ENCODE assay signal across 15 cellular contexts in the genomic region with DNA sequence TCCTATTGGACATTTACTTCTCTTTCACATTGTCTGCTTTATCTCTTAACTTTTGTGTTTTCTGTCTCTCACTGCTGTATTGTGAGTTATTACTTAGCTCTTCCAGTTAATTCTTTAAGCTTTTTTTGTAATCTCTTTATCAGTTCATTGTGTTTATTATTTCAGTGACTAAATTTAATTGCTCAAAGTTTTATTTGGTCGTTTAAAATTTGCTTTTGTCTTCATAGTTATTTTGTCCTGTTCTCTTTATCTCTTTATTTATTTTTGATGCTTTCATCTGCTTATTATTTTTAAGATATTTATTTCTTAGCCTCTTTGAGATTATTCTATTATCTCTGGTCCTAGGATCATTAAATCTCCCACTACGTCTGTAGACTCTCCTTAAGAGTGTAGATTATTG.
A peak's percentile ranks its signal among the peaks of the same experiment; 100 is the strongest.
DNase-seq lines count a peak whose midpoint lies in the region; ATAC-seq, FAIRE-seq and TF ChIP-seq lines count a peak whose summit lies in the region.
"Had no signal": no experiment of that assay in that cellular context is flagged by ENCODE, and none has a peak within 500 bp of the region (broad histone marks: within the 10 kb centered on the region; RNA-seq: fewer than 3 reads in every experiment).

No MANE protein-coding gene starts in this region.

- H3K36me3 Mint-ChIP-seq in activated CD8-positive, alpha-beta T cell treated with anti-CD3 and anti-CD28 coated beads for 36 hours (ENCODE audit: low read depth): no peaks in the 10 kb centered on the region
- H3K36me3 Mint-ChIP-seq in stimulated activated effector memory CD8-positive, alpha-beta T cell treated with anti-CD3 and anti-CD28 coated beads, Interleukin-12 subunit alpha, Interleukin-12 subunit beta, amount 100 ng/mL, for 72 hours: no peaks in the 10 kb centered on the region

- no peaks in the 10 kb centered on the region for H3K36me3 ChIP-seq in thyroid gland

- H3K4me1 Mint-ChIP-seq in activated CD8-positive, alpha-beta T cell treated with anti-CD3 and anti-CD28 coated beads for 36 hours (ENCODE audit: low read depth): peaks cover 3% of the 10 kb centered on the region
- H3K4me1 Mint-ChIP-seq in stimulated activated effector memory CD8-positive, alpha-beta T cell treated with anti-CD3 and anti-CD28 coated beads, Interleukin-12 subunit alpha, Interleukin-12 subunit beta, amount 100 ng/mL, for 72 hours: peaks cover 6% of the 10 kb centered on the region
- H3K4me1 Mint-ChIP-seq: CD4-positive, alpha-beta memory T cell had no signal

- peak overlapping the region; percentile 86 to 97 (median 93) for H3K27ac ChIP-seq in thyroid gland

- no peaks in the 10 kb centered on the region for H3K9me3 ChIP-seq in thyroid gland

- TF ChIP-seq CTCF in D721Med (IDR thresholded peaks at IDR 0.05; ENCODE audit: insufficient read depth, missing control alignments) (no peak), thyroid gland (IDR thresholded peaks at IDR 0.05) (no peak)
- no peak for TF ChIP-seq CTCF in activated CD8-positive, alpha-beta T cell treated with anti-CD3 and anti-CD28 coated beads for 36 hours (IDR thresholded peaks at IDR 0.05)

- peaks cover 29 to 34% of the 10 kb centered on the region in 2 donors for H3K4me1 ChIP-seq in thyroid gland

- ATAC-seq in activated CD8-positive, alpha-beta T cell treated with anti-CD3 and anti-CD28 coated beads for 36 hours: no peak
- ATAC-seq in stimulated activated effector memory CD8-positive, alpha-beta T cell treated with anti-CD3 and anti-CD28 coated beads, Interleukin-12 subunit alpha, Interleukin-12 subunit beta, amount 100 ng/mL, for 72 hours: no peak

- FAIRE-seq in D721Med (lab: Jason Lieb, UNC) (peak; percentile 100), endometrium (lab: Jason Lieb, UNC) (peak; percentile 98)
- FAIRE-seq: GM19239 had no signal

- H3K9me3 Mint-ChIP-seq in activated CD8-positive, alpha-beta T cell treated with anti-CD3 and anti-CD28 coated beads for 36 hours: no peaks in the 10 kb centered on the region
- no peaks in the 10 kb centered on the region for H3K9me3 Mint-ChIP-seq in stimulated activated effector memory CD8-positive, alpha-beta T cell treated with anti-CD3 and anti-CD28 coated beads, Interleukin-12 subunit alpha, Interleukin-12 subunit beta, amount 100 ng/mL, for 72 hours
- H3K9me3 Mint-ChIP-seq: CD4-positive, alpha-beta memory T cell; H9 had no signal

- H3K4me3 ChIP-seq in thyroid gland (replicated peaks in 1 of 3): no peak overlapping the region

- no peaks in the 10 kb centered on the region for H3K27me3 Mint-ChIP-seq in activated CD8-positive, alpha-beta T cell treated with anti-CD3 and anti-CD28 coated beads for 36 hours
- H3K27me3 Mint-ChIP-seq: CD4-positive, alpha-beta memory T cell had no signal

- no peak for TF ChIP-seq POLR2A in thyroid gland (IDR thresholded peaks at IDR 0.05)

- no peak overlapping the region for H3K27ac Mint-ChIP-seq in activated CD8-positive, alpha-beta T cell treated with anti-CD3 and anti-CD28 coated beads for 36 hours
- no peak overlapping the region for H3K27ac Mint-ChIP-seq in stimulated activated effector memory CD8-positive, alpha-beta T cell treated with anti-CD3 and anti-CD28 coated beads, Interleukin-12 subunit alpha, Interleukin-12 subunit beta, amount 100 ng/mL, for 72 hours
- H3K27ac Mint-ChIP-seq: CD4-positive, alpha-beta memory T cell had no signal

- DNase-seq in D721Med (ENCODE audit: insufficient read length, low spot score) (no peak), M059J (ENCODE audit: low read depth) (peak; percentile 42), thyroid gland (no peak), AML-193 (lab: John Stamatoyannopoulos, UW) (no peak)
- DNase-seq in activated CD8-positive, alpha-beta T cell treated with anti-CD3 and anti-CD28 coated beads for 36 hours: no peak
- DNase-seq in stimulated activated effector memory CD8-positive, alpha-beta T cell treated with anti-CD3 and anti-CD28 coated beads, Interleukin-12 subunit alpha, Interleukin-12 subunit beta, amount 100 ng/mL, for 72 hours (ENCODE audit: low spot score in 2 of 2): no peak
- DNase-seq: CD4-positive, alpha-beta memory T cell; DMS153; DMS79 treated with DMSO at 0.1 percent for 48 hours; GDM1; GOT3; H9; KBM-7 had no signal

- CTCF ChIA-PET in activated CD8-positive, alpha-beta T cell treated with anti-CD3 and anti-CD28 coated beads for 36 hours (lab: Charles Lee): no interaction called here

- H3K27me3 ChIP-seq in thyroid gland: no peaks in the 10 kb centered on the region

- intact Hi-C loops in thyroid gland (cut with DNase I): no loop called here
- intact Hi-C loops in activated CD8-positive, alpha-beta T cell treated with anti-CD3 and anti-CD28 coated beads for 36 hours (cut with micrococcal nuclease): no loop called here

- POLR2A ChIA-PET in activated CD8-positive, alpha-beta T cell treated with anti-CD3 and anti-CD28 coated beads for 36 hours (lab: Charles Lee): no interaction called here

- no peak overlapping the region for H3K4me3 Mint-ChIP-seq in activated CD8-positive, alpha-beta T cell treated with anti-CD3 and anti-CD28 coated beads for 36 hours
- H3K4me3 Mint-ChIP-seq in stimulated activated effector memory CD8-positive, alpha-beta T cell treated with anti-CD3 and anti-CD28 coated beads, Interleukin-12 subunit alpha, Interleukin-12 subunit beta, amount 100 ng/mL, for 72 hours: no peak overlapping the region
- H3K4me3 Mint-ChIP-seq: CD4-positive, alpha-beta memory T cell; H9 had no signal

- 84 to 85% methylated on average over 2 of the region's 2 CpGs for WGBS in thyroid gland, 2 donors
